8 cellular contexts compared by ENCODE assay signal in the genomic region with DNA sequence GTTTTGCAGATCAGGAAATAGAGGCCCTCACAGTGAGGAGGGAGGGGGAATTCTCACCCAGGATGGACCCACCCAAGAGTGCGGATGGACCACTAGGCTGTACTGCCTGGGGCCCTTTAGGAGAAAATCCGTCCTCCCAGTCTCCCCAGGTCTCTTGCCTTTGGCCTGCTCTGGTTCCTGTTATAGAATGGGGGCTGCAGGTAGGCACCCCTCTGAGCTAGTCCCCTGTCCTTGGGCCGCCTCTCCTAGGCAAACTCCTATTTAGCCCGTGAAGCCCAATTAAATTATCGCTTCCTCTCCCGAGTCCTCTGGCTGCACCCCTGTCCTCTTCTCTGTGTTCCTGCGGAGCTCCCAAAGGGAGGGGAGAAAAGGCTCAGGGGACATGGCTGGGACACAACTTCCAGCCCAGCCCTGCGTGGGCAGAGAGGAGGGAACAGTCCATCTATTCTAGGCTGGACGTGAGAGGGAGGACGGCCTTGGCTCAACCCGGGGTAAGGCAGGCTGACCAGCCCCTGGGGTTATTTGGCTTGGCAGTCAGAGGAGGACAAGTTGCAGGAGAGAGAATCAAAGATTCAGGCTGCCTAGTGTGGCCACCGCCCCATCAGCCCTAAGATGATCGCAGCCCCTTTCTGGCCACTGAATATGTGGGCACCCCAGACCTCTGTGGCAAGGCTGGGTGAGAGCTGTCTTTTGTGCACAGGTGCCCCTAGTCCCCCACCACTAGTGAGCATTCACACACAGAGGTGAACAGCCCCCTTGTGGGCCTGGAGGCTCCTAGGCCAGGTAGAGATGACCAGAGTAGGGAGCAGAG.
DNase-seq lines count a peak whose midpoint lies in the region; ATAC-seq and TF ChIP-seq lines count a peak whose summit lies in the region.

No MANE protein-coding gene starts in this region.

- peak; percentile 91 for DNase-seq in COLO829 (ENCODE audit: low spot score)
- peak; percentile 41 to 42 for DNase-seq in activated T-cell treated with anti-CD3 and anti-CD28 coated beads, Interleukin-2, amount 50 U/mL, for 48 hours
- no peak for DNase-seq in glutamatergic neuron
- DNase-seq in progenitor cell of endocrine pancreas (ENCODE audit: low spot score, unreplicated experiment), result no peak
- no peak for DNase-seq in islet precursor cell

- H3K27ac Mint-ChIP-seq in glutamatergic neuron (ENCODE audit: unreplicated experiment) (peak overlapping the region; percentile 98), progenitor cell of endocrine pancreas (peak overlapping the region; percentile 93)

- H3K4me3 Mint-ChIP-seq in glutamatergic neuron (ENCODE audit: unreplicated experiment) (peak overlapping the region; percentile 75), progenitor cell of endocrine pancreas (ENCODE audit: low read depth) (peak overlapping the region; percentile 50)

- H3K36me3 Mint-ChIP-seq in glutamatergic neuron (ENCODE audit: unreplicated experiment) (no peaks in the 10 kb centered on the region), progenitor cell of endocrine pancreas (ENCODE audit: insufficient read depth) (no peaks in the 10 kb centered on the region)

- peaks cover 15% of the 10 kb centered on the region for H3K9me3 Mint-ChIP-seq in glutamatergic neuron (ENCODE audit: unreplicated experiment)
- no peaks in the 10 kb centered on the region for H3K9me3 Mint-ChIP-seq in progenitor cell of endocrine pancreas (ENCODE audit: low read depth)

- H3K4me1 Mint-ChIP-seq in glutamatergic neuron (ENCODE audit: low read depth, unreplicated experiment), result peaks cover 38% of the 10 kb centered on the region
- peaks cover 42% of the 10 kb centered on the region for H3K4me1 Mint-ChIP-seq in progenitor cell of endocrine pancreas (ENCODE audit: low read depth)

- ATAC-seq in GM18517 (IDR thresholded peaks at IDR 0.05; ENCODE audit: unreplicated experiment) (no peak), HG02981 (IDR thresholded peaks at IDR 0.05; ENCODE audit: unreplicated experiment) (no peak), GM21723 (IDR thresholded peaks at IDR 0.05; ENCODE audit: unreplicated experiment) (no peak)

- H3K27me3 Mint-ChIP-seq in glutamatergic neuron (ENCODE audit: unreplicated experiment) (peaks cover 14% of the 10 kb centered on the region), progenitor cell of endocrine pancreas (no peaks in the 10 kb centered on the region)

- no peak for TF ChIP-seq CTCF in glutamatergic neuron (IDR thresholded peaks at IDR 0.05; ENCODE audit: partially characterized antibody, unreplicated experiment)
- no peak for TF ChIP-seq CTCF in progenitor cell of endocrine pancreas (IDR thresholded peaks at IDR 0.05; ENCODE audit: unreplicated experiment)

Comparison
In these comparisons a context has a peak if more than half of its experiments do, and no peak if none do; other contexts are left out.
1. DNase-seq: peak in COLO829 (single experiment) and activated T-cell treated with anti-CD3 and anti-CD28 coated beads, Interleukin-2, amount 50 U/mL, for 48 hours (2 of 2); none in glutamatergic neuron (single experiment), progenitor cell of endocrine pancreas (single experiment) and islet precursor cell (single experiment).